24 cellular contexts compared by ENCODE assay signal in the genomic region with DNA sequence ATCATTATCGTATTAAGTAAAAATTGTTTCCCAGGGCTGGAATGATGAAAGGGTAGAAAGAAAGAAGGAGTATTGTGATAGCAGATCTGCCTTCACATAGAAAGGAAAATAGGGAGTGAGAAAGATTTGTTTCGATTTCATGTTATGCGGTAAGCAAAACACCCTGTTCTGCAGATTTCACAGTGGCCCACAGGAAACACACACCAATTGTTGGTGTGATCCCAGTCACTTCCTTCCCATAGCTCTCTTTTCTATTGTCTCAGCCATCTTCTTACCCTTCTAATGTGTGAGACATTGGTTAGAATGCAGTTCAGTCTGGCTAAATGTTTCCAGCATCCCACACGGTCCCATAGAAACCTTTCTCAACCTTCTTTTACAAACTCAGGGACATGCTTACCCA.
"Had no signal": no experiment of that assay in that cellular context is flagged by ENCODE, and none has a peak within 500 bp of the region (broad histone marks: within the 10 kb centered on the region; RNA-seq: fewer than 3 reads in every experiment).

No MANE protein-coding gene starts in this region.

- H3K27me3 ChIP-seq: MG63, SJCRH30 had no signal

- DNase-seq: IMR-90; Karpas-422; KG1; MG63; NCI-H1092 treated with DMSO at 0.1 percent for 48 hours; NCI-H1436; NCI-H187; NCI-H2029; NCI-H2081 treated with DMSO at 0.1 percent for 48 hours; NCI-H2171; NCI-H226; NCI-H446; NCI-H510A; NCI-H524 treated with DMSO at 0.1 percent for 48 hours; NCI-H69; NCI-H774; NK-92 treated with Interleukin-12 subunit alpha and Interleukin-12 subunit beta, amount 100 ng/mL, for 24 hours; PC-3; SHP77; SJCRH30 had no signal

- H3K36me3 ChIP-seq: MG63, SJCRH30 had no signal

- H3K4me1 ChIP-seq: SJCRH30 had no signal

- ATAC-seq: Panc1, PC-3, SK-N-SH treated with all-trans-retinoic acid at 6 μM for 48 hours had no signal

- H3K27ac ChIP-seq: HL-60, RWPE1, SJCRH30 had no signal

- H3K4me3 ChIP-seq: MG63, SJCRH30 had no signal

- H3K9me3 ChIP-seq: MG63, SJCRH30 had no signal
